29 cellular contexts compared by ENCODE assay signal in genomic region chr2:102012061-102012460, GRCh38. TPM values are rescaled to one million over a fixed set of nuclear protein-coding genes. Genes with fewer than 3 reads are reported as not detected.
A peak's percentile ranks its signal among the peaks of the same experiment; 100 is the strongest.
DNase-seq lines count a peak whose midpoint lies in the region; ATAC-seq and TF ChIP-seq lines count a peak whose summit lies in the region.
"Had no signal": no experiment of that assay in that cellular context is flagged by ENCODE, and none has a peak within 500 bp of the region (broad histone marks: within the 10 kb centered on the region; RNA-seq: fewer than 3 reads in every experiment).

No MANE protein-coding gene starts in this region.

- peaks cover 9% of the 10 kb centered on the region for H3K36me3 Mint-ChIP-seq in activated naive CD4-positive, alpha-beta T cell treated with anti-CD3 and anti-CD28 coated beads for 36 hours (ENCODE audit: low read depth)
- H3K36me3 Mint-ChIP-seq in activated naive CD4-positive, alpha-beta T cell treated with anti-CD3 and anti-CD28 coated beads, Interleukin-2, amount 50 U/mL, for 72 hours, result peaks cover 0 to 41% of the 10 kb centered on the region in 2 donors
- peaks cover 84% of the 10 kb centered on the region for H3K36me3 Mint-ChIP-seq in dendritic cell treated with granulocyte-macrophage colony-stimulating factor and Interleukin-4, amounts not matched to agents 40 ng/mL and 50 ng/mL, for 4 days (ENCODE audit: low read depth)
- H3K36me3 Mint-ChIP-seq: CD4-positive, alpha-beta memory T cell; IgD-negative memory B cell had no signal

- peak overlapping the region; percentile 34 for H3K27ac Mint-ChIP-seq in activated naive CD4-positive, alpha-beta T cell treated with anti-CD3 and anti-CD28 coated beads for 36 hours
- no peak overlapping the region for H3K27ac Mint-ChIP-seq in activated naive CD4-positive, alpha-beta T cell treated with anti-CD3 and anti-CD28 coated beads, Interleukin-2, amount 50 U/mL, for 72 hours
- H3K27ac Mint-ChIP-seq in dendritic cell treated with granulocyte-macrophage colony-stimulating factor and Interleukin-4, amounts not matched to agents 40 ng/mL and 50 ng/mL, for 4 days, result peak overlapping the region; percentile 91
- H3K27ac Mint-ChIP-seq: CD4-positive, alpha-beta memory T cell; IgD-negative memory B cell had no signal

- peaks cover 37% of the 10 kb centered on the region for H3K4me1 Mint-ChIP-seq in activated naive CD4-positive, alpha-beta T cell treated with anti-CD3 and anti-CD28 coated beads for 36 hours (ENCODE audit: low read depth)
- H3K4me1 Mint-ChIP-seq in dendritic cell treated with granulocyte-macrophage colony-stimulating factor and Interleukin-4, amounts not matched to agents 40 ng/mL and 50 ng/mL, for 4 days (ENCODE audit: low read depth), result peaks cover 57% of the 10 kb centered on the region

- peaks cover 7% of the 10 kb centered on the region for H3K9me3 Mint-ChIP-seq in activated naive CD4-positive, alpha-beta T cell treated with anti-CD3 and anti-CD28 coated beads for 36 hours
- peaks cover 5 to 8% of the 10 kb centered on the region in 2 donors for H3K9me3 Mint-ChIP-seq in activated naive CD4-positive, alpha-beta T cell treated with anti-CD3 and anti-CD28 coated beads, Interleukin-2, amount 50 U/mL, for 72 hours
- H3K9me3 Mint-ChIP-seq in dendritic cell treated with granulocyte-macrophage colony-stimulating factor and Interleukin-4, amounts not matched to agents 40 ng/mL and 50 ng/mL, for 4 days, result no peaks in the 10 kb centered on the region

- H3K27me3 ChIP-seq in left ventricle myocardium inferior (ENCODE audit: low read depth), result peaks cover 7% of the 10 kb centered on the region
- no peaks in the 10 kb centered on the region for H3K27me3 ChIP-seq in right atrium auricular region

- H3K4me1 ChIP-seq in left ventricle myocardium inferior, result no peaks in the 10 kb centered on the region
- H3K4me1 ChIP-seq in right atrium auricular region, result no peaks in the 10 kb centered on the region

- TF ChIP-seq CTCF in left ventricle myocardium inferior (IDR thresholded peaks at IDR 0.05; ENCODE audit: borderline replicate concordance) (no peak), right atrium auricular region (IDR thresholded peaks at IDR 0.05) (no peak)

- no peaks in the 10 kb centered on the region for H3K27me3 Mint-ChIP-seq in activated naive CD4-positive, alpha-beta T cell treated with anti-CD3 and anti-CD28 coated beads for 36 hours (ENCODE audit: low read depth)
- no peaks in the 10 kb centered on the region for H3K27me3 Mint-ChIP-seq in dendritic cell treated with granulocyte-macrophage colony-stimulating factor and Interleukin-4, amounts not matched to agents 40 ng/mL and 50 ng/mL, for 4 days

- ATAC-seq in activated naive CD4-positive, alpha-beta T cell treated with anti-CD3 and anti-CD28 coated beads, Interleukin-2, amount 50 U/mL, for 72 hours, result no peak
- ATAC-seq: A549, HCT116 had no signal

- H3K4me3 Mint-ChIP-seq in activated naive CD4-positive, alpha-beta T cell treated with anti-CD3 and anti-CD28 coated beads for 36 hours, result no peak overlapping the region
- no peak overlapping the region for H3K4me3 Mint-ChIP-seq in dendritic cell treated with granulocyte-macrophage colony-stimulating factor and Interleukin-4, amounts not matched to agents 40 ng/mL and 50 ng/mL, for 4 days
- H3K4me3 Mint-ChIP-seq: CD4-positive, alpha-beta memory T cell; IgD-negative memory B cell had no signal

- H3K9me3 ChIP-seq in left ventricle myocardium inferior (replicated peaks) (peaks cover 5% of the 10 kb centered on the region), right atrium auricular region (no peaks in the 10 kb centered on the region)

- no peaks in the 10 kb centered on the region for H3K36me3 ChIP-seq in left ventricle myocardium inferior
- no peaks in the 10 kb centered on the region for H3K36me3 ChIP-seq in right atrium auricular region

- CTCF ChIA-PET in activated naive CD4-positive, alpha-beta T cell treated with anti-CD3 and anti-CD28 coated beads for 36 hours (lab: Charles Lee), result interaction anchor here (0.9 to 4.9 kb wide), 7 partner anchors 8 to 239 kb away, joined by 3 to 37 read pairs (median 6); no protein-coding TSS in a partner anchor

- intact Hi-C loops in activated naive CD4-positive, alpha-beta T cell treated with anti-CD3 and anti-CD28 coated beads for 36 hours (cut with micrococcal nuclease), result no loop called here
- intact Hi-C loops in left ventricle myocardium inferior (cut with micrococcal nuclease), result no loop called here
- intact Hi-C loops in dendritic cell treated with granulocyte-macrophage colony-stimulating factor and Interleukin-4, amounts not matched to agents 40 ng/mL and 50 ng/mL, for 4 days (cut with micrococcal nuclease), result no loop called here

- H3K27ac ChIP-seq in left ventricle myocardium inferior (replicated peaks) (peak overlapping the region; percentile 11), right atrium auricular region (no peak overlapping the region)
- H3K27ac ChIP-seq: A549, KMS-11, PC-9 had no signal

- no peak overlapping the region for H3K4me3 ChIP-seq in left ventricle myocardium inferior
- H3K4me3 ChIP-seq in right atrium auricular region, result no peak overlapping the region
- H3K4me3 ChIP-seq: A549; BLaER1 treated with 17β-estradiol and CSF1 and Interleukin-3, amounts not matched to agents 10 nM and 100 nM; PC-9 had no signal

- DNase-seq in activated naive CD4-positive, alpha-beta T cell treated with anti-CD3 and anti-CD28 coated beads for 36 hours, result no peak
- DNase-seq in activated naive CD4-positive, alpha-beta T cell treated with anti-CD3 and anti-CD28 coated beads, Interleukin-2, amount 50 U/mL, for 72 hours (ENCODE audit: low spot score in 2 of 2), result no peak
- DNase-seq in left ventricle myocardium inferior (no peak), right atrium auricular region (ENCODE audit: low spot score) (no peak), SW480 (ENCODE audit: low spot score) (no peak), kidney tubule cell (ENCODE audit: low spot score) (no peak)
- DNase-seq: AML-193; CD4-positive, alpha-beta memory T cell; COR-L47; DMS53; MM.1S; NCI-H1048; NCI-H1417; NCI-H1694; NCI-H2029 treated with DMSO at 0.1 percent for 48 hours; NCI-H446 treated with DMSO at 0.1 percent for 48 hours; NCI-H526; NCI-H82; NK-92 treated with Interleukin-12 subunit alpha and Interleukin-12 subunit beta, amount 100 ng/mL, for 24 hours; PC-9; SHP77 had no signal

RNA-seq across cellular contexts. Expression of gene IL1R2, which starts 20.3 kb away (rescaled TPM):
- 10 to 100 TPM; 10.3 to 10.5 TPM for total RNA-seq in activated naive CD4-positive, alpha-beta T cell treated with anti-CD3 and anti-CD28 coated beads for 36 hours
- total RNA-seq in activated naive CD4-positive, alpha-beta T cell treated with anti-CD3 and anti-CD28 coated beads, Interleukin-2, amount 50 U/mL, for 72 hours, result 10 to 100 TPM; 10.7 to 11.8 TPM
- total RNA-seq in left ventricle myocardium inferior (0.96 TPM), right atrium auricular region (10 to 100 TPM in 1 of 2 donors, 1 to 10 TPM in 1; 2.8 to 16.1 TPM)
- total RNA-seq: CD4-positive, alpha-beta memory T cell; Daoy; G401 had no signal

Comparison
In these comparisons a context has a peak if more than half of its experiments do, and no peak if none do; other contexts are left out.
1. H3K27ac Mint-ChIP-seq: peak in activated naive CD4-positive, alpha-beta T cell treated with anti-CD3 and anti-CD28 coated beads for 36 hours (single experiment) and dendritic cell treated with granulocyte-macrophage colony-stimulating factor and Interleukin-4, amounts not matched to agents 40 ng/mL and 50 ng/mL, for 4 days (single experiment); none in activated naive CD4-positive, alpha-beta T cell treated with anti-CD3 and anti-CD28 coated beads, Interleukin-2, amount 50 U/mL, for 72 hours (0 of 2).